In genomic region chr15:90645873-90646605, GRCh38 we compare ENCODE assay signal across 11 cellular contexts.
DNase-seq lines count a peak whose midpoint lies in the region; ATAC-seq and TF ChIP-seq lines count a peak whose summit lies in the region.
"Had no signal": no experiment of that assay in that cellular context is flagged by ENCODE, and none has a peak within 500 bp of the region (broad histone marks: within the 10 kb centered on the region; RNA-seq: fewer than 3 reads in every experiment).

No MANE protein-coding gene starts in this region.

- DNase-seq in Right ventricle myocardium superior (peak; percentile 17), left ventricle myocardium superior (no peak), ascending aorta (ENCODE audit: low spot score in 2 of 2) (no peak), mesothelial cell of epicardium (ENCODE audit: low spot score in 2 of 2, unreplicated experiment in 2 of 2) (no peak), NCI-H446 (lab: John Stamatoyannopoulos, UW) (no peak), GOT3 (lab: John Stamatoyannopoulos, UW) (no peak), HuH-7.5 (ENCODE audit: low spot score) (no peak)
- no peak for DNase-seq in stimulated activated naive CD4-positive, alpha-beta T cell (lab: John Stamatoyannopoulos, UW)
- DNase-seq: MM.1S; stimulated activated CD4-positive, alpha-beta T cell treated with anti-CD3 and anti-CD28 coated beads, Interleukin-2, amount 100 ng/mL, for 24 hours had no signal

- no peaks in the 10 kb centered on the region for H3K27me3 Mint-ChIP-seq in mesothelial cell of epicardium (ENCODE audit: low read depth)

- peaks cover 0 to 15% of the 10 kb centered on the region in 2 donors for H3K4me1 ChIP-seq in ascending aorta

- H3K27ac ChIP-seq in ascending aorta = peak overlapping the region; percentile 24 to 32

- intact Hi-C loops in Right ventricle myocardium superior (cut with DNase I) (no loop called here), left ventricle myocardium superior (cut with micrococcal nuclease) (loop anchor here (5.0 kb wide), 1 partner anchor 241 kb away; no protein-coding TSS in a partner anchor), ascending aorta (cut with DNase I) (no loop called here)

- H3K27me3 ChIP-seq in ascending aorta = no peaks in the 10 kb centered on the region

- peaks cover 24% of the 10 kb centered on the region for H3K4me1 Mint-ChIP-seq in mesothelial cell of epicardium

- no peak overlapping the region for H3K4me3 ChIP-seq in ascending aorta
- H3K4me3 ChIP-seq: lung had no signal

- H3K27ac Mint-ChIP-seq in mesothelial cell of epicardium = peak overlapping the region; percentile 61

- TF ChIP-seq CTCF in ascending aorta (IDR thresholded peaks at IDR 0.05) (no peak), mesothelial cell of epicardium (IDR thresholded peaks at IDR 0.05; ENCODE audit: unreplicated experiment) (no peak)

- ATAC-seq in Right ventricle myocardium superior (ENCODE audit: poor library complexity) (no peak), left ventricle myocardium superior (no peak)

- no peaks in the 10 kb centered on the region for H3K9me3 ChIP-seq in ascending aorta

- peaks cover 24% of the 10 kb centered on the region for H3K36me3 Mint-ChIP-seq in mesothelial cell of epicardium

- H3K9me3 Mint-ChIP-seq in mesothelial cell of epicardium = no peaks in the 10 kb centered on the region

- no peak overlapping the region for H3K4me3 Mint-ChIP-seq in mesothelial cell of epicardium

- peaks cover 29 to 30% of the 10 kb centered on the region in 2 donors for H3K36me3 ChIP-seq in ascending aorta
